ENCODE assay signal across 1 cellular context in the genomic region with DNA sequence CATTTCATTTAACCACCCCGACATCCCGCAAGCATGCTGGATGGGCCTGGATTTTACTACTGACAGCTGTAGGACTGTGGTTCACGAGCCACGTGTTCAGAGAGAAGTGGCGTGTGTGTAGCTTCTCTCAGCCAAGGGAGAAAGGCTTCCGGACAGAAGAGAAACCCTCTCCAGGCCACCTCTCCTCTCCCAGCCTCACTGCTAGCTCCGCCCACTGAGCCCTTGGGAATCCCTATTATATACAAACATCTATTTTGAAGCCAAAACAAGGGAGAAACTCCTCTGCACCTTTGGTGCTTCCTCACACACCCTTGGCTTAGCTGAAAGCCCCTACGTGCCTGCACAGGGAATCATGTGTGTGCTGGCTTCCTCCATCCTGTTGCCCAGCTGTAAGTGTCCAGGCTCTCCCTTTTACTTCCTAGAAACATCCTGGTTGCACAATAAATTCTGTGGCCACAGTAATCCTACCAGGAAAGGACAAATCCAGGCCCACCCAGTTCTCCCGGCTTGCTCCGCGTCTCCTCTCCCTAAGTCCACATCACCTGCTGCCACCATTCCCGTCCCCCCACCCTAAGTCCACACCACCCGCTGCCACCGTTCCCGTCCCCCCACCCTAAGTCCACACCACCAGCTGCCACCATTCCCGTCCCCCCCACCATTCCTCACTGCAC.
TF ChIP-seq lines count a peak whose summit lies in the region.

No MANE protein-coding gene starts in this region.

TF ChIP-seq in SK-N-SH, 30 proteins besides CTCF, POLR2A, EP300 and RAD21 (continued from another document):
- TF ChIP-seq, protein P1, sequence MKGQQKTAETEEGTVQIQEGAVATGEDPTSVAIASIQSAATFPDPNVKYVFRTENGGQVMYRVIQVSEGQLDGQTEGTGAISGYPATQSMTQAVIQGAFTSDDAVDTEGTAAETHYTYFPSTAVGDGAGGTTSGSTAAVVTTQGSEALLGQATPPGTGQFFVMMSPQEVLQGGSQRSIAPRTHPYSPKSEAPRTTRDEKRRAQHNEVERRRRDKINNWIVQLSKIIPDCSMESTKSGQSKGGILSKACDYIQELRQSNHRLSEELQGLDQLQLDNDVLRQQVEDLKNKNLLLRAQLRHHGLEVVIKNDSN (IDR thresholded peaks at IDR 0.05; ENCODE audit: borderline replicate concordance, low read depth): no peak
- TF ChIP-seq TCF12 (IDR thresholded peaks at IDR 0.05) (no peak), GATA2 (CRISPR knock-in tag; IDR thresholded peaks at IDR 0.05) (no peak), FOXJ3 (CRISPR knock-in tag; IDR thresholded peaks at IDR 0.05) (no peak), RXRA (IDR thresholded peaks at IDR 0.05; ENCODE audit: borderline replicate concordance, low read depth) (no peak), MEF2A (IDR thresholded peaks at IDR 0.05; ENCODE audit: borderline replicate concordance, low read depth) (no peak), CHD2 (IDR thresholded peaks at IDR 0.05; ENCODE audit: low read length, partially characterized antibody) (no peak), TEAD4 (IDR thresholded peaks at IDR 0.05; ENCODE audit: borderline replicate concordance, insufficient read depth) (no peak), FOSL2 (IDR thresholded peaks at IDR 0.05; ENCODE audit: borderline replicate concordance, low read depth) (no peak), SMC3 (IDR thresholded peaks at IDR 0.05; ENCODE audit: low read depth, low read length) (no peak), FOXM1 (IDR thresholded peaks at IDR 0.05; ENCODE audit: low read depth) (no peak)
- TF ChIP-seq, protein P2, sequence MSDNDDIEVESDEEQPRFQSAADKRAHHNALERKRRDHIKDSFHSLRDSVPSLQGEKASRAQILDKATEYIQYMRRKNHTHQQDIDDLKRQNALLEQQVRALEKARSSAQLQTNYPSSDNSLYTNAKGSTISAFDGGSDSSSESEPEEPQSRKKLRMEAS (IDR thresholded peaks at IDR 0.05; ENCODE audit: low read depth): no peak
